Comparison of ENCODE assay signal across 15 cellular contexts in the genomic region with DNA sequence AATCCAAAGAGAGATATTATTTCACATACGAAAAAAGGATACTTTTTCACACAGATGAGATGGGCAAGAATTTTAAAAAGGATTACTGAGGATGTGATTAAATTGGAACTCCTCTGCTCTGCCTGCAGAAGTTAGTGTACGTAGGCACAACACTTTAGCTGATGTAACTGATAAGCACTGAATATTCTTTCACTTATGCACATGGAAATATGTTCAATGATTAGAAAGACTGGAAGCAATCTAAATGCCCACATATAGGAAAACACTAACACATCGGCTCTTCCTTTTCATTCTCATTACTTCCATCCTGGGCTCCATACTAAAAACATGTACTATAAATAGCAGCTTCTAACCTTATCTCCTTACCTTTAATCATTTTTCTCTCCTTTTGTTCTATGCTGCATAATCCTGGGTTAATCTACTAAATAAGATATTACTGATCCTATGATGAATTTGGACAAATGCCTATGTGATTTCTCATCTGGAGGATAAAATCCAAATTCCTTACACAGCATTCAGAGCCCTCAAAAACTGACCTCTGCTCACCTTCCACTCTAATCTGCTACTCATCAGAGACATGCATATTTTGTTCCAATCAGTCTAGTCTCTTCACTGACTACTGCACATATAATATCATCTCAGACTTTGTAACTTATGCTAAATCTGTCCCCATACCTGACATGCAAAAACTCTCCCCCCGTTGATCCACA.
A peak's percentile ranks its signal among the peaks of the same experiment; 100 is the strongest.
DNase-seq lines count a peak whose midpoint lies in the region; ATAC-seq, FAIRE-seq and TF ChIP-seq lines count a peak whose summit lies in the region.
"Had no signal": no experiment of that assay in that cellular context is flagged by ENCODE, and none has a peak within 500 bp of the region (broad histone marks: within the 10 kb centered on the region; RNA-seq: fewer than 3 reads in every experiment).

No MANE protein-coding gene starts in this region.

- DNase-seq in H54 (ENCODE audit: insufficient read length, low spot score) (no peak), SJCRH30 (no peak), fibroblast of mammary gland (ENCODE audit: low read depth) (peak; percentile 69), thoracic aorta (ENCODE audit: low spot score) (no peak), small intestine (no peak)
- DNase-seq: activated CD4-positive, CD25-positive, alpha-beta regulatory T cell treated with anti-CD3 and anti-CD28 coated beads, Interleukin-2, amount 50 U/mL, for 72 hours; CD4-positive, alpha-beta T cell; foreskin melanocyte; NCI-H2171 treated with DMSO at 0.1 percent for 48 hours; stimulated activated CD4-positive, alpha-beta T cell treated with anti-CD3 and anti-CD28 coated beads, Interleukin-2, amount 100 ng/mL, for 24 hours had no signal

- TF ChIP-seq CTCF in fibroblast of mammary gland (conservative IDR thresholded peaks at IDR 0.05; ENCODE audit: control insufficient read depth, insufficient read depth, low read depth, low read length) (no peak), thoracic aorta (IDR thresholded peaks at IDR 0.05) (no peak)

- no peak overlapping the region for H3K4me3 ChIP-seq in SJCRH30
- H3K4me3 ChIP-seq in fibroblast of mammary gland (ENCODE audit: control insufficient read depth, low read depth, low read length), result peak overlapping the region; percentile 23
- H3K4me3 ChIP-seq in thoracic aorta, result peak overlapping the region; percentile 59
- no peak overlapping the region for H3K4me3 ChIP-seq in small intestine (ENCODE audit: low read depth in 1 of 2, low read length in 2 of 2)
- H3K4me3 ChIP-seq: HAP-1, prostate gland had no signal

- FAIRE-seq in H54 (lab: Jason Lieb, UNC) (peak; percentile 23), small intestine (lab: Jason Lieb, UNC) (no peak)

- H3K27ac ChIP-seq in SJCRH30, result peak overlapping the region; percentile 32
- H3K27ac ChIP-seq in thoracic aorta, result peak overlapping the region; percentile 86 to 87
- H3K27ac ChIP-seq in small intestine (ENCODE audit: low read depth in 1 of 2, low read length in 1 of 2), result no peak overlapping the region
- H3K27ac ChIP-seq: prostate gland had no signal

- H3K4me1 ChIP-seq in SJCRH30 (peaks cover 33% of the 10 kb centered on the region), thoracic aorta (ENCODE audit: control insufficient read depth in 1 of 2, low read depth in 2 of 2) (peaks cover 80 to 90% of the 10 kb centered on the region in 2 donors), small intestine (ENCODE audit: control insufficient read depth in 2 of 2, insufficient read depth in 1 of 2, low read depth in 1 of 2, low read length in 1 of 2) (peaks cover 0 to 3% of the 10 kb centered on the region in 2 donors)
- H3K4me1 ChIP-seq: prostate gland had no signal

- ATAC-seq in thoracic aorta (ENCODE audit: insufficient number of reproducible peaks, low FRiP score, low read depth), result no peak
- no peak for ATAC-seq in GM19324 (IDR thresholded peaks at IDR 0.05; ENCODE audit: low FRiP score, unreplicated experiment)
- ATAC-seq in GM21737 (IDR thresholded peaks at IDR 0.05; ENCODE audit: unreplicated experiment), result no peak
- ATAC-seq in HG03521 (IDR thresholded peaks at IDR 0.05; ENCODE audit: unreplicated experiment), result no peak

- 0 out of 2 replicates have a peak, but pooled peaks cover under 1% of the 10 kb centered on the region for H3K36me3 ChIP-seq in SJCRH30
- no peaks in the 10 kb centered on the region for H3K36me3 ChIP-seq in thoracic aorta
- H3K36me3 ChIP-seq in small intestine (ENCODE audit: control insufficient read depth in 2 of 2, insufficient read depth in 2 of 2, low read length in 2 of 2), result no peaks in the 10 kb centered on the region
- H3K36me3 ChIP-seq: HAP-1, prostate gland had no signal

- no peak for TF ChIP-seq POLR2A in H54 (IDR thresholded peaks at IDR 0.05; ENCODE audit: low read depth, low read length)

- 71 to 83% (median 73%) methylated on average over 4 of the region's 4 CpGs for WGBS in small intestine, 3 donors

- H3K9me3 ChIP-seq in SJCRH30 (replicated peaks) (no peaks in the 10 kb centered on the region), thoracic aorta (no peaks in the 10 kb centered on the region), small intestine (ENCODE audit: control insufficient read depth, low read depth) (no peaks in the 10 kb centered on the region)
- H3K9me3 ChIP-seq: HAP-1, prostate gland had no signal

- no peaks in the 10 kb centered on the region for H3K27me3 ChIP-seq in SJCRH30
- H3K27me3 ChIP-seq in thoracic aorta (replicated peaks; ENCODE audit: insufficient read depth), result no peaks in the 10 kb centered on the region
- H3K27me3 ChIP-seq in small intestine (ENCODE audit: control insufficient read depth in 2 of 2, insufficient read depth in 2 of 2, low read length in 2 of 2), result no peaks in the 10 kb centered on the region

Comparison
In these comparisons a context has a peak if more than half of its experiments do, and no peak if none do; other contexts are left out.
1. H3K27ac ChIP-seq: peak in SJCRH30 (single experiment) and thoracic aorta (2 of 2); none in small intestine (0 of 2).
2. H3K4me3 ChIP-seq: peak in fibroblast of mammary gland (single experiment) and thoracic aorta (single experiment); none in SJCRH30 (single experiment) and small intestine (0 of 2).